Comparison of ENCODE assay signal across 10 cellular contexts in the genomic region with DNA sequence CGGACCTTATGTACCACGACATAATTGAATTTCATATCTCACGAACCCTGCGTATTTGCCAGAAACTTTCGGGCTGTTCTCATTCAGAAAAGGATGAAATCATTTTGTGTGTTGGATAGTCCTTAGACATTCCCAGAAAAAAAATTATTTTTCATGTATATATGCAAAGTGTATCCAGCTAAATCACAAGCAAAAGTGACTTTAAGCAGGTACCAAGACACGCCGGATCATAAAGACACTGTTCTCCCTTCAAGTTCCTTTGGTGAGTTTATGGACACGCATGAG. TPM values are rescaled to one million over a fixed set of nuclear protein-coding genes. Genes with fewer than 3 reads are reported as not detected.
DNase-seq lines count a peak whose midpoint lies in the region; FAIRE-seq and TF ChIP-seq lines count a peak whose summit lies in the region.
"Had no signal": no experiment of that assay in that cellular context is flagged by ENCODE, and none has a peak within 500 bp of the region (broad histone marks: within the 10 kb centered on the region; RNA-seq: fewer than 3 reads in every experiment).

No MANE protein-coding gene starts in this region.

- H3K27ac Mint-ChIP-seq in immature natural killer cell, result peak overlapping the region in 3 of 6 donors; percentile 56 to 91 (median 61)

- H3K36me3 Mint-ChIP-seq in immature natural killer cell, result no peaks in the 10 kb centered on the region

- no peaks in the 10 kb centered on the region for H3K27me3 ChIP-seq in mammary epithelial cell (ENCODE audit: insufficient read depth, low read length)
- H3K27me3 ChIP-seq in breast epithelium, result no peaks in the 10 kb centered on the region
- H3K27me3 ChIP-seq in subcutaneous abdominal adipose tissue (ENCODE audit: control insufficient read depth in 5 of 5, insufficient read depth in 4 of 5, low read length in 5 of 5), result no peaks in the 10 kb centered on the region
- H3K27me3 ChIP-seq: neutrophil, tibial nerve had no signal

- H3K9ac ChIP-seq in mammary epithelial cell (ENCODE audit: insufficient read depth, low read length) (no peak overlapping the region), subcutaneous abdominal adipose tissue (ENCODE audit: low read length in 5 of 5) (peak overlapping the region in 3 of 5 donors; percentile 32 to 51 (median 36))

- no peaks in the 10 kb centered on the region for H3K79me2 ChIP-seq in mammary epithelial cell (ENCODE audit: insufficient read depth, low read length)

- H3K27me3 Mint-ChIP-seq in immature natural killer cell (ENCODE audit: low read depth in 3 of 3), result peaks cover 0 to 3% (median 0%) of the 10 kb centered on the region in 3 donors

- H2AFZ ChIP-seq in mammary epithelial cell (ENCODE audit: low read depth, low read length), result peak overlapping the region; percentile 73

- H3K9me3 ChIP-seq in mammary epithelial cell (replicated peaks; ENCODE audit: insufficient read depth, low read length), result no peaks in the 10 kb centered on the region
- H3K9me3 ChIP-seq in breast epithelium, result no peaks in the 10 kb centered on the region
- H3K9me3 ChIP-seq in subcutaneous abdominal adipose tissue (ENCODE audit: control insufficient read depth in 5 of 5, low read length in 5 of 5), result no peaks in the 10 kb centered on the region
- H3K9me3 ChIP-seq: neutrophil, tibial nerve had no signal

- peaks cover 44 to 46% of the 10 kb centered on the region in 2 donors for H3K4me1 Mint-ChIP-seq in immature natural killer cell

- H3K4me1 ChIP-seq in mammary epithelial cell (ENCODE audit: insufficient read depth, low read length), result no peaks in the 10 kb centered on the region
- no peaks in the 10 kb centered on the region for H3K4me1 ChIP-seq in breast epithelium
- H3K4me1 ChIP-seq in subcutaneous abdominal adipose tissue (ENCODE audit: control insufficient read depth in 5 of 5, insufficient read depth in 5 of 5, low read length in 5 of 5), result peaks cover 2 to 23% (median 14%) of the 10 kb centered on the region in 5 donors

- FAIRE-seq in H54 (lab: Jason Lieb, UNC), result no peak

- no peak overlapping the region for H3K27ac ChIP-seq in mammary epithelial cell (ENCODE audit: insufficient read depth, low read depth, low read length)
- H3K27ac ChIP-seq in breast epithelium, result no peak overlapping the region
- no peak overlapping the region for H3K27ac ChIP-seq in RWPE1
- peak overlapping the region; percentile 57 for H3K27ac ChIP-seq in subcutaneous abdominal adipose tissue (ENCODE audit: low read depth, low read length)
- H3K27ac ChIP-seq: neutrophil, tibial nerve had no signal

- no peaks in the 10 kb centered on the region for H3K9me3 Mint-ChIP-seq in immature natural killer cell

- no peaks in the 10 kb centered on the region for H4K20me1 ChIP-seq in mammary epithelial cell (ENCODE audit: insufficient read depth, low read length)

- CTCF ChIA-PET in mammary epithelial cell (lab: Charles Lee; ENCODE audit: low non-redundant PET) (no interaction called here), RWPE1 (lab: Yijun Ruan, JAX) (interaction anchor here (0.6 to 2.2 kb wide), 13 partner anchors 14 to 352 kb away, joined by 3 to 21 read pairs (median 4); no protein-coding TSS in a partner anchor)

- H3K4me3 Mint-ChIP-seq in immature natural killer cell, result peak overlapping the region in 4 of 5 donors; percentile 2 to 62 (median 49)

- intact Hi-C loops in mammary epithelial cell (cut with micrococcal nuclease) (loop anchor here (1.0 to 2.0 kb wide), 6 partner anchors 62 to 319 kb away; no protein-coding TSS in a partner anchor), breast epithelium (cut with DNase I; ENCODE audit: low total_unique reads) (no loop called here)

- 26% methylated on average over 7 of the region's 8 CpGs for WGBS in mammary epithelial cell (ENCODE audit: low coverage, missing lambda C conversion rate)

- in situ Hi-C loops in mammary epithelial cell (cut with MboI; ENCODE audit: low sequenced_read_pairs in 2 of 2), result loop anchor here (5.0 to 25.0 kb wide), 3 partner anchors 170 to 322 kb away; no protein-coding TSS in a partner anchor

- TF ChIP-seq CTCF in mammary epithelial cell (conservative IDR thresholded peaks at IDR 0.05 in 1 of 2, IDR thresholded peaks at IDR 0.05 in 1 of 2; ENCODE audit: extremely low read depth in 1 of 2, insufficient read depth in 1 of 2, low read depth in 1 of 2, low read length in 2 of 2) (no peak), breast epithelium (IDR thresholded peaks at IDR 0.05) (no peak), RWPE1 (conservative IDR thresholded peaks at IDR 0.05; ENCODE audit: low read depth) (peak; percentile 57)

- TF ChIP-seq POLR2A in breast epithelium (IDR thresholded peaks at IDR 0.05), result no peak
- no peak for TF ChIP-seq POLR2A in H54 (IDR thresholded peaks at IDR 0.05; ENCODE audit: low read depth, low read length)

- H3K36me3 ChIP-seq in mammary epithelial cell (ENCODE audit: insufficient read depth, low read length) (no peaks in the 10 kb centered on the region), breast epithelium (no peaks in the 10 kb centered on the region), subcutaneous abdominal adipose tissue (ENCODE audit: control insufficient read depth in 5 of 5, insufficient read depth in 5 of 5, low read length in 5 of 5) (peaks cover 0 to 3% (median 1%) of the 10 kb centered on the region in 5 donors)
- H3K36me3 ChIP-seq: neutrophil, tibial nerve had no signal

- POLR2A ChIA-PET in RWPE1 (lab: Yijun Ruan, JAX; ENCODE audit: low non-redundant PET), result no interaction called here

- BruUV-seq in mammary epithelial cell (replicated peaks; lab: Mats Ljungman, UMichigan), result no TSS peak

- no peak overlapping the region for H3K4me2 ChIP-seq in mammary epithelial cell (ENCODE audit: insufficient read depth, low read depth, low read length)

- dilution Hi-C loops in mammary epithelial cell (cut with HindIII; ENCODE audit: low sequenced_read_pairs), result loop anchor here (5.0 kb wide), 1 partner anchor 165 kb away; no protein-coding TSS in a partner anchor

- DNase-seq in mammary epithelial cell, result no peak
- no peak for DNase-seq in breast epithelium (ENCODE audit: low spot score in 2 of 2)
- DNase-seq in RWPE1 (ENCODE audit: low spot score), result no peak
- no peak for DNase-seq in immature natural killer cell
- no peak for DNase-seq in DMS153 (lab: John Stamatoyannopoulos, UW)
- DNase-seq in HCEC 1CT, result no peak
- DNase-seq in H54 (ENCODE audit: insufficient read length, low spot score), result no peak

- no peak overlapping the region for H3K4me3 ChIP-seq in mammary epithelial cell (replicated peaks in 1 of 3; ENCODE audit: insufficient read depth in 1 of 3, low read depth in 2 of 3, low read length in 3 of 3)
- H3K4me3 ChIP-seq in breast epithelium, result peak overlapping the region in 1 of 3 donors; percentile 41
- H3K4me3 ChIP-seq in subcutaneous abdominal adipose tissue (ENCODE audit: low read depth in 1 of 5, low read length in 5 of 5), result peak overlapping the region in 1 of 5 donors; percentile 11
- H3K4me3 ChIP-seq: tibial nerve had no signal

RNA-seq across cellular contexts. Expression of a gene that starts 35.1 kb away (rescaled TPM):
- total RNA-seq in mammary epithelial cell (10 to 100 TPM; 18.0 to 21.6 TPM), breast epithelium (10 to 100 TPM; 15.4 to 29.5 (median 18.9) TPM)
- polyA plus RNA-seq in mammary epithelial cell (15.6 TPM), immature natural killer cell (10 to 100 TPM; 14.8 to 15.5 (median 14.8) TPM)
- polyA minus RNA-seq in mammary epithelial cell, result 12.5 TPM

RNA-seq across cellular contexts. Expression of a gene that starts 59.8 kb away (rescaled TPM):
- 10 to 100 TPM; 19.3 to 22.7 TPM for total RNA-seq in mammary epithelial cell
- polyA plus RNA-seq in mammary epithelial cell, result 25.3 TPM
- polyA minus RNA-seq in mammary epithelial cell, result 10.9 TPM
- total RNA-seq in breast epithelium, result 10 to 100 TPM; 32.3 to 50.5 (median 49.8) TPM
- 10 to 100 TPM in 2 of 3 donors, 1 to 10 TPM in 1; 5.1 to 48.6 (median 32.2) TPM for polyA plus RNA-seq in immature natural killer cell
